Comparison of ENCODE assay signal across 20 cellular contexts in the genomic region with DNA sequence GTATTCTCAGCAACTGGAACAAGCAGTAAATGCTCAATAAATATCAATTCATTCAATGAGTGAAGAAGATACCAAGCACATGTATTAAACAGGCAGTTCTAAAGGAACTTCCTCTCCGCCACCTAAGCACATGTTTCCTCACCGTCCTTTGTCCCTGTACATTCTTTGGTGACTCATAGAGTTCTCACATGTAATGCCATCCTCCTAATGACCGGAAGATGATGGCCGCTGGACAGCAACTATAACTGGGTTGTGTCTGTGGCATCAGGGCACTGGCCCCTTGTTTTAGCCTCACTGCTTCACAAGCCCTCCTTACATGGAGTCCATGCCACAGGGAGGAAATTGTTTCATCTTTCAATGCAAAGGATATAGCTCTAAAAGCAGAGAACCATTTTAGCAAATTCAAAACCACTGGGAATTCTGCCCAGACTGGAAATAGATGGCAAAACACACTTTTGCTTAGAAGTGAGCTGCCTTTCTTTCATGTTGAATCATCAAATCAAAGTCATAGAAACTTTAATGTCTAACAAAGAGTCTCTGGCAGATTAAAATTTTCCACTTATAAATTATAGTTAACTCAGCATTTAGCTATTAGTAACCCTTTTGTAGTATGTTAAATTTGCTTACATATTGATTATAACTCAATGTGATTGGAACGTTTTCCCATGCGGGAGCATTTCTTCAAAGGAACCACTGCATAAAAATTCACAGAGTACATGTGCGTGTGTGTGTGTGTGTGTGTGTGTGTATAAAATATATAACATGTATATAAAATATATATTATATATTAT.
DNase-seq lines count a peak whose midpoint lies in the region; ATAC-seq and TF ChIP-seq lines count a peak whose summit lies in the region.
"Had no signal": no experiment of that assay in that cellular context is flagged by ENCODE, and none has a peak within 500 bp of the region (broad histone marks: within the 10 kb centered on the region; RNA-seq: fewer than 3 reads in every experiment).

No MANE protein-coding gene starts in this region.

- no peaks in the 10 kb centered on the region for H3F3A ChIP-seq in PC-3 (ENCODE audit: low read length, unreplicated experiment)

- no peaks in the 10 kb centered on the region for H3K9me2 ChIP-seq in HCT116 (ENCODE audit: insufficient read depth)
- H3K9me2 ChIP-seq in PC-3 (replicated peaks; ENCODE audit: low read length) = no peaks in the 10 kb centered on the region

- no peak for TF ChIP-seq RAD21 in HCT116 (IDR thresholded peaks at IDR 0.05; ENCODE audit: low read depth)

- H3K9me3 ChIP-seq in HCT116 (ENCODE audit: control insufficient read depth in 1 of 2, insufficient read depth in 1 of 2, low read depth in 1 of 2, low read length in 2 of 2) (no peaks in the 10 kb centered on the region), PC-3 (ENCODE audit: low read length) (no peaks in the 10 kb centered on the region), psoas muscle (no peaks in the 10 kb centered on the region)
- H3K9me3 ChIP-seq: BLaER1, gastrocnemius medialis, SJSA1, testis had no signal

- ATAC-seq in HCT116 = no peak
- no peak for ATAC-seq in PC-3
- ATAC-seq in psoas muscle = peak in 3 of 4 donors; percentile 40 to 70 (median 67)
- no peak for ATAC-seq in GM21515 (IDR thresholded peaks at IDR 0.05; ENCODE audit: unreplicated experiment)
- ATAC-seq in GM21360 (IDR thresholded peaks at IDR 0.05; ENCODE audit: unreplicated experiment) = no peak
- ATAC-seq: left ventricle myocardium superior had no signal

- TF ChIP-seq POLR2A in HCT116 (IDR thresholded peaks at IDR 0.05; ENCODE audit: borderline replicate concordance, extremely low read depth, insufficient read depth, insufficient read length) = no peak

- H3K4me1 ChIP-seq in HCT116 (ENCODE audit: control insufficient read depth in 1 of 2, insufficient read depth in 2 of 2, low read length in 2 of 2) (peaks cover 0 to 11% of the 10 kb centered on the region in 2 experiments; a peak in 2 of 4 replicates), PC-3 (ENCODE audit: insufficient read depth, low read length) (no peaks in the 10 kb centered on the region), psoas muscle (no peaks in the 10 kb centered on the region)
- H3K4me1 ChIP-seq: gastrocnemius medialis, parathyroid adenoma, testis had no signal

- no peak for DNase-seq in HCT116 (ENCODE audit: low read depth, low spot score)
- DNase-seq in PC-3 = no peak
- no peak for DNase-seq in epithelial cell of prostate (ENCODE audit: low read depth, low spot score)
- no peak for DNase-seq in psoas muscle
- DNase-seq in epidermal melanocyte (ENCODE audit: insufficient read length, low spot score) = no peak
- DNase-seq: cerebellar nuclear complex; gastrocnemius medialis; HCEC 1CT; left ventricle myocardium superior; NCI-H187 treated with DMSO at 0.1 percent for 48 hours; stimulated activated CD4-positive, alpha-beta T cell treated with anti-CD3 and anti-CD28 coated beads, Interleukin-4, amount 100 ng/mL, for 4 hours; stimulated activated CD8-positive, alpha-beta memory T cell treated with anti-CD3 and anti-CD28 coated beads, Interleukin-4, amount 100 ng/mL, for 48 hours; T1000; testis had no signal

- WGBS in psoas muscle, 3 donors = 80 to 85% (median 84%) methylated on average over 7 of the region's 7 CpGs

- no peak overlapping the region for H3K27ac ChIP-seq in HCT116 (ENCODE audit: low read depth, low read length)
- no peak overlapping the region for H3K27ac ChIP-seq in PC-3 (ENCODE audit: low read length)
- H3K27ac ChIP-seq in epithelial cell of prostate = peak overlapping the region; percentile 20
- H3K27ac ChIP-seq in psoas muscle = no peak overlapping the region
- H3K27ac ChIP-seq: BLaER1, gastrocnemius medialis, parathyroid adenoma, SJSA1, testis had no signal

- H3K79me2 ChIP-seq in HCT116 (ENCODE audit: insufficient read depth, low read length) (no peaks in the 10 kb centered on the region), PC-3 (ENCODE audit: low read length) (no peaks in the 10 kb centered on the region)
- H3K79me2 ChIP-seq: parathyroid adenoma had no signal

- no TSS peak for BruUV-seq in HCT116 (replicated peaks; lab: Mats Ljungman, UMichigan)
- BruUV-seq in PC-3 (replicated peaks; lab: Mats Ljungman, UMichigan) = no TSS peak

- RAD21 ChIA-PET in HCT116 (lab: Charles Lee; ENCODE audit: low non-redundant PET in 1 of 2, low total read pairs in 2 of 2, uncharacterized antibody in 2 of 2, unreplicated experiment in 2 of 2) = no interaction called here

- H3K4me3 ChIP-seq in HCT116 (replicated peaks in 1 of 2; ENCODE audit: low read depth in 1 of 2, low read length in 2 of 2) (no peak overlapping the region), PC-3 (ENCODE audit: low read length) (no peak overlapping the region), psoas muscle (no peak overlapping the region)
- H3K4me3 ChIP-seq: BLaER1, gastrocnemius medialis, SJSA1, smooth muscle cell, testis had no signal

- CTCF ChIA-PET in HCT116 (lab: Charles Lee) (interaction anchor here (1.0 kb wide), 1 partner anchor 87 kb away, joined by 3 read pairs; no protein-coding TSS in a partner anchor), PC-3 (lab: Charles Lee) (no interaction called here)

- intact Hi-C loops in HCT116 (cut with micrococcal nuclease) = loop anchor here (10.0 kb wide), 1 partner anchor 87 kb away; no protein-coding TSS in a partner anchor
- intact Hi-C loops in PC-3 (cut with micrococcal nuclease) = no loop called here
- intact Hi-C loops in psoas muscle (cut with DNase I) = no loop called here

- H3K27me3 ChIP-seq in HCT116 (ENCODE audit: insufficient read depth, low read length) (no peaks in the 10 kb centered on the region), PC-3 (ENCODE audit: low read length) (no peaks in the 10 kb centered on the region), psoas muscle (ENCODE audit: insufficient read depth in 3 of 3, low read length in 2 of 3) (no peaks in the 10 kb centered on the region)
- H3K27me3 ChIP-seq: BLaER1, gastrocnemius medialis, SJSA1, testis had no signal

- H4K20me1 ChIP-seq in HCT116 (ENCODE audit: insufficient read depth) (no peaks in the 10 kb centered on the region), PC-3 (ENCODE audit: low read length) (no peaks in the 10 kb centered on the region)
- H4K20me1 ChIP-seq: BLaER1 had no signal

- H2AFZ ChIP-seq in HCT116 (ENCODE audit: low read depth, low read length, poor library complexity, severe bottlenecking) (peak overlapping the region; percentile 90), PC-3 (ENCODE audit: low read length) (peak overlapping the region; percentile 51; the same call in 1 of the 2 replicates)
- H2AFZ ChIP-seq: parathyroid adenoma had no signal

- H3K4me2 ChIP-seq in HCT116 (ENCODE audit: low read length) (0 out of 2 replicates have a peak overlapping the region, but pooled peaks have one; percentile 23), PC-3 (ENCODE audit: low read length) (no peak overlapping the region)
- H3K4me2 ChIP-seq: BLaER1, smooth muscle cell had no signal

- no peak overlapping the region for H3K9ac ChIP-seq in HCT116 (ENCODE audit: low read length)
- no peak overlapping the region for H3K9ac ChIP-seq in PC-3 (ENCODE audit: low read length)
- H3K9ac ChIP-seq: BLaER1, parathyroid adenoma had no signal

- TF ChIP-seq CTCF in HCT116 (IDR thresholded peaks at IDR 0.05 in 2 of 3, conservative IDR thresholded peaks at IDR 0.05 in 1 of 3; ENCODE audit: borderline replicate concordance in 1 of 3, insufficient read depth in 1 of 3, low read depth in 2 of 3, low read length in 2 of 3) (no peak), PC-3 (conservative IDR thresholded peaks at IDR 0.05; ENCODE audit: low read depth, low read length) (no peak), psoas muscle (IDR thresholded peaks at IDR 0.05) (no peak)

- POLR2A ChIA-PET in HCT116 (lab: Charles Lee) (no interaction called here), PC-3 (lab: Charles Lee; ENCODE audit: unreplicated experiment) (no interaction called here)

- H3K36me3 ChIP-seq in HCT116 (ENCODE audit: control insufficient read depth in 1 of 2, insufficient read depth in 2 of 2, low read length in 2 of 2) (no peaks in the 10 kb centered on the region), PC-3 (ENCODE audit: low read depth, low read length) (no peaks in the 10 kb centered on the region), psoas muscle (ENCODE audit: insufficient read depth in 1 of 2, low read depth in 1 of 2) (no peaks in the 10 kb centered on the region)
- H3K36me3 ChIP-seq: BLaER1, gastrocnemius medialis, SJSA1 had no signal

TF ChIP-seq in HCT116, 20 proteins besides CTCF, POLR2A, EP300 and RAD21 (continues in another document):
- TF ChIP-seq, protein P1, sequence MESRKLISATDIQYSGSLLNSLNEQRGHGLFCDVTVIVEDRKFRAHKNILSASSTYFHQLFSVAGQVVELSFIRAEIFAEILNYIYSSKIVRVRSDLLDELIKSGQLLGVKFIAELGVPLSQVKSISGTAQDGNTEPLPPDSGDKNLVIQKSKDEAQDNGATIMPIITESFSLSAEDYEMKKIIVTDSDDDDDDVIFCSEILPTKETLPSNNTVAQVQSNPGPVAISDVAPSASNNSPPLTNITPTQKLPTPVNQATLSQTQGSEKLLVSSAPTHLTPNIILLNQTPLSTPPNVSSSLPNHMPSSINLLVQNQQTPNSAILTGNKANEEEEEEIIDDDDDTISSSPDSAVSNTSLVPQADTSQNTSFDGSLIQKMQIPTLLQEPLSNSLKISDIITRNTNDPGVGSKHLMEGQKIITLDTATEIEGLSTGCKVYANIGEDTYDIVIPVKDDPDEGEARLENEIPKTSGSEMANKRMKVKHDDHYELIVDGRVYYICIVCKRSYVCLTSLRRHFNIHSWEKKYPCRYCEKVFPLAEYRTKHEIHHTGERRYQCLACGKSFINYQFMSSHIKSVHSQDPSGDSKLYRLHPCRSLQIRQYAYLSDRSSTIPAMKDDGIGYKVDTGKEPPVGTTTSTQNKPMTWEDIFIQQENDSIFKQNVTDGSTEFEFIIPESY (IDR thresholded peaks at IDR 0.05; ENCODE audit: extremely low read depth, insufficient replicate concordance, low read length) = no peak
- no peak for TF ChIP-seq POLR2AphosphoS5 (IDR thresholded peaks at IDR 0.05; ENCODE audit: low read depth, low read length)

Comparison
In these comparisons a context has a peak if more than half of its experiments do, and no peak if none do; other contexts are left out.
1. ATAC-seq: peak in psoas muscle (3 of 4); none in HCT116 (single experiment), PC-3 (single experiment), GM21515 (single experiment) and GM21360 (single experiment).